ENCODE assay signal across 24 cellular contexts in the genomic region with DNA sequence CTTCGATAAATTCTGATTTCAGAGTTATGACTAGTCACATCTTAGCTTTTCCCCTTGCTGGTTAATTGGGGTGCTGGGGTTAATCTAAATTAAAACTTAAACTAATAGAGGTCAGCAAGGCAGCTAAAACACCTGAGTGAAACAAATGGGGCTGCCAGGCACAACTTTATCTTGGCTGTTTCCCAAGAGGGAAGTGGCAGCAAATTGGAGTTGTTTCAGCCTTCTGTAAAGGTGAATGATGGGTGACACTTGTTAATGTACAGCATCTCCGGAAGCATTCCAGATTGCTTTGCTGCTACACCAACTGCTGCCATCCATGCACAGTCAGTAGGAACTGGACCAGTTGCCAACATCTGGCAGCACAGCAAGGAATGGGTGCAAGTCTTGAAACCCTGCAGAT. TPM values are rescaled to one million over a fixed set of nuclear protein-coding genes. Genes with fewer than 3 reads are reported as not detected.
"Had no signal": no experiment of that assay in that cellular context is flagged by ENCODE, and none has a peak within 500 bp of the region (broad histone marks: within the 10 kb centered on the region; RNA-seq: fewer than 3 reads in every experiment).

No MANE protein-coding gene starts in this region.

- H3K4me3 ChIP-seq: coronary artery, esophagus muscularis mucosa, mucosa of descending colon, suprapubic skin, transverse colon, uterus had no signal

- DNase-seq: activated CD4-positive, alpha-beta memory T cell treated with anti-CD3 and anti-CD28 coated beads, Interleukin-2, amount 10 ng/mL, durations not matched to agents 7 days and 5 days; activated CD4-positive, alpha-beta T cell treated with anti-CD3 and anti-CD28 coated beads, Interleukin-2, amount 10 ng/mL, durations not matched to agents 24 days and 14 days; activated effector memory CD4-positive, alpha-beta T cell treated with Interleukin-2 at 50 U/mL for 16 hours; activated naive CD4-positive, alpha-beta T cell treated with anti-CD3 and anti-CD28 coated beads, Interleukin-2, amount 10 ng/mL, durations not matched to agents 7 days and 5 days; activated T-cell treated with anti-CD3 and anti-CD28 coated beads, Interleukin-2, amount 50 U/mL, for 72 hours; amygdala; glutamatergic neuron; hippocampal formation; kidney glomerular epithelial cell; mesendoderm; mucosa of descending colon; naive B cell; nucleus accumbens; small intestine; stimulated activated CD4-positive, alpha-beta T cell treated with anti-CD3 and anti-CD28 coated beads, Interleukin-2, amount 100 ng/mL, for 24 hours; stimulated activated naive CD8-positive, alpha-beta T cell treated with anti-CD3 and anti-CD28 coated beads, Interleukin-15, amount 100 ng/mL, for 72 hours; transverse colon; uterus had no signal

- H3K27ac ChIP-seq: coronary artery, esophagus muscularis mucosa, suprapubic skin, transverse colon, uterus had no signal

- H3K9me3 ChIP-seq: esophagus muscularis mucosa, mucosa of descending colon, suprapubic skin, transverse colon, uterus had no signal

- H3K4me1 ChIP-seq: suprapubic skin, transverse colon, uterus had no signal

- H3K36me3 ChIP-seq: uterus had no signal

- H3K27me3 ChIP-seq: esophagus muscularis mucosa, suprapubic skin, transverse colon, uterus had no signal

RNA-seq across cellular contexts. Expression of gene LHX1, which starts 55.4 kb away (rescaled TPM):
- total RNA-seq: bronchial epithelial cell, esophagus muscularis mucosa, liver, mucosa of descending colon, sciatic nerve, suprapubic skin, transverse colon had no signal
- polyA plus RNA-seq: liver, small intestine had no signal
